ENCODE assay signal across 8 cellular contexts in the genomic region with DNA sequence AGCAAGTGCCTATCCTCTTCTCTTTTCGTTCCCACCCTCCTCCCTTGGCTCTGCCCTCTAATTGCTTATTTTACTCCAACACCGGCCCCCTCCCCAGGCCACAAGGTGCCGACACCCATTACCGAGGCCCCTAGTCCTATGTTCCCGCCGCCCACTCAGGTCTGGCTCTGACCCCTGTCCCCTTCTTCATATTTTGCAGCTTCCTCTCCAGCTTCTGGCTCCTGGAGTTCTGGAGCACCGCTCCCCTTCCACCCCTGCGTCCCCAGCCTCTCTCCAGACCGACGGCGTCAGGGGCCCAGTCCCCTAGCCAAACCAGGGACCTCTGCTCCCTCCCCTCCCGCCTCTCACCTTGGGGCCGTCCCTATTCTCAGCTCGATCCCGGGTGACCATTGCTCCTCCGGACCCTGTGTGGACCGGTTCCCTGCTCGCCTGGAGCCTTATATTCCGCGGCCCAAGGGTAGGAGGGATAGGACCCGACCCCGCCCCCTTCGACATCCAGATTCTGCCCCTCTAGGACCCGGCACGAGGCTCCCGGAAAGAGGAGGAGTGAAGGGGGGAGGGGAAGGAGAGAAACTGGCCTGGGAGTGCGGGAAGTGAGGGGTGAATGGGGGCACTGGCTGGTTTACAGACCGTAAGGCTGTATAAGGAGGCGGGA. TPM values are rescaled to one million over a fixed set of nuclear protein-coding genes. Genes with fewer than 3 reads are reported as not detected.
DNase-seq lines count a peak whose midpoint lies in the region; ATAC-seq, FAIRE-seq and TF ChIP-seq lines count a peak whose summit lies in the region.

Gene HES7, minus strand, starts transcription at position 412 of the 655 bp plus-strand sequence. Its CDS starts 22 bp downstream, at position 390.

- H3K27ac Mint-ChIP-seq in CD4-positive, alpha-beta memory T cell: peak within 1 kb of the TSS; percentile 77 to 100 (median 89)
- peak within 1 kb of the TSS; percentile 97 for H3K27ac Mint-ChIP-seq in memory B cell

- peak within 1 kb of the TSS; percentile 85 to 99 (median 92) for H3K4me3 Mint-ChIP-seq in CD4-positive, alpha-beta memory T cell
- peak within 1 kb of the TSS; percentile 87 for H3K4me3 Mint-ChIP-seq in memory B cell

- H3K27me3 Mint-ChIP-seq in CD4-positive, alpha-beta memory T cell: peaks cover 12 to 40% of the 10 kb centered on the region in 2 donors
- H3K27me3 Mint-ChIP-seq in memory B cell: peaks cover 35% of the 10 kb centered on the region

- ATAC-seq in memory B cell (ENCODE audit: low read depth): no peak

- peaks cover 0 to 41% of the 10 kb centered on the region in 2 donors for H3K36me3 Mint-ChIP-seq in CD4-positive, alpha-beta memory T cell
- peaks cover 2% of the 10 kb centered on the region for H3K36me3 Mint-ChIP-seq in memory B cell

- peaks cover 49 to 77% (median 64%) of the 10 kb centered on the region in 4 donors for H3K4me1 Mint-ChIP-seq in CD4-positive, alpha-beta memory T cell
- peaks cover 56% of the 10 kb centered on the region for H3K4me1 Mint-ChIP-seq in memory B cell

- TF ChIP-seq CTCF in ascending aorta (IDR thresholded peaks at IDR 0.05) (no peak), lower leg skin (IDR thresholded peaks at IDR 0.05) (no peak)

- peaks cover 20% of the 10 kb centered on the region for H3K27me3 ChIP-seq in CD4-positive, alpha-beta memory T cell (ENCODE audit: insufficient read depth, low read length)
- no peaks in the 10 kb centered on the region for H3K27me3 ChIP-seq in ascending aorta

- FAIRE-seq in GM12891 (lab: Jason Lieb, UNC): no peak
- FAIRE-seq in RCC 7860 (lab: Jason Lieb, UNC): no peak

- POLR2A ChIA-PET in CD4-positive, alpha-beta memory T cell (lab: Charles Lee; ENCODE audit: partially characterized antibody): interaction anchor here (0.8 to 9.5 kb wide), 17 partner anchors 14 to 438 kb away, joined by 3 to 152 read pairs (median 5); partner anchors contain the start of genes BORCS6, CTC1, RNF227 and SLC25A35

- no peaks in the 10 kb centered on the region for H3K36me3 ChIP-seq in CD4-positive, alpha-beta memory T cell (ENCODE audit: insufficient read depth, low read length)
- H3K36me3 ChIP-seq in ascending aorta: no peaks in the 10 kb centered on the region

- no peak within 1 kb of the TSS for H3K27ac ChIP-seq in CD4-positive, alpha-beta memory T cell (ENCODE audit: low read depth, low read length)
- H3K27ac ChIP-seq in ascending aorta: peak within 1 kb of the TSS in 1 of 2 donors; percentile 24

- H3K4me3 ChIP-seq in CD4-positive, alpha-beta memory T cell (ENCODE audit: low read length in 2 of 2): peak within 1 kb of the TSS; percentile 49 to 68
- H3K4me3 ChIP-seq in ascending aorta (peak within 1 kb of the TSS; percentile 57 to 65), lower leg skin (ENCODE audit: low read depth, poor library complexity, severe bottlenecking) (no peak within 1 kb of the TSS)

- CTCF ChIA-PET in CD4-positive, alpha-beta memory T cell (lab: Charles Lee; ENCODE audit: partially characterized antibody): interaction anchor here (0.7 to 2.8 kb wide), 7 partner anchors 13 to 177 kb away, joined by 3 to 21 read pairs (median 4); no protein-coding TSS in a partner anchor

- 0% methylated on average over 29 of the region's 29 CpGs for WGBS in lower leg skin, 2 donors

- DNase-seq in CD4-positive, alpha-beta memory T cell: no peak
- peak; percentile 42 for DNase-seq in HT1080 (ENCODE audit: low read depth)
- no peak for DNase-seq in ascending aorta (ENCODE audit: low spot score in 2 of 2)
- DNase-seq in memory B cell (ENCODE audit: low spot score in 2 of 2): no peak
- no peak for DNase-seq in GM12891 (ENCODE audit: insufficient read length, low spot score)
- DNase-seq in ureter (ENCODE audit: low spot score): no peak
- no peak for DNase-seq in lower leg skin (ENCODE audit: low spot score in 2 of 2)
- DNase-seq in RCC 7860 (ENCODE audit: low spot score): no peak

- intact Hi-C loops in CD4-positive, alpha-beta memory T cell (cut with micrococcal nuclease): no loop called here
- intact Hi-C loops in ascending aorta (cut with DNase I): loop anchor here (1.0 kb wide), 1 partner anchor 14 kb away; no protein-coding TSS in a partner anchor
- intact Hi-C loops in lower leg skin (cut with DNase I; ENCODE audit: low total_unique reads): no loop called here

- TF ChIP-seq POLR2A in GM12891 (IDR thresholded peaks at IDR 0.05; ENCODE audit: low read depth, low read length) (no peak), lower leg skin (IDR thresholded peaks at IDR 0.05) (no peak)

- H3K4me1 ChIP-seq in CD4-positive, alpha-beta memory T cell (ENCODE audit: insufficient read depth, low read length): peaks cover 69% of the 10 kb centered on the region
- peaks cover 24 to 49% of the 10 kb centered on the region in 2 donors for H3K4me1 ChIP-seq in ascending aorta

- H3K9me3 Mint-ChIP-seq in CD4-positive, alpha-beta memory T cell: peaks cover 0 to 32% (median under 1%) of the 10 kb centered on the region in 8 donors
- no peaks in the 10 kb centered on the region for H3K9me3 Mint-ChIP-seq in memory B cell

- H3K9me3 ChIP-seq in CD4-positive, alpha-beta memory T cell (ENCODE audit: control insufficient read depth in 1 of 2, low read length in 2 of 2): no peaks in the 10 kb centered on the region
- no peaks in the 10 kb centered on the region for H3K9me3 ChIP-seq in ascending aorta

TF ChIP-seq in GM12891, 5 proteins besides CTCF, POLR2A, EP300 and RAD21:
- TF ChIP-seq POLR2AphosphoS5 (IDR thresholded peaks at IDR 0.05; ENCODE audit: low read depth, low read length) (no peak), PAX5 (IDR thresholded peaks at IDR 0.05; ENCODE audit: insufficient read depth, low read length, severe bottlenecking) (no peak), SPI1 (IDR thresholded peaks at IDR 0.05; ENCODE audit: low read depth, low read length) (no peak), TAF1 (IDR thresholded peaks at IDR 0.05; ENCODE audit: low read depth, low read length) (no peak), POU2F2 (IDR thresholded peaks at IDR 0.05; ENCODE audit: low read depth, low read length) (no peak)

RNA-seq across cellular contexts. Expression of gene HES7, which starts in this region (rescaled TPM):
- total RNA-seq in CD4-positive, alpha-beta memory T cell: not detected
- polyA plus RNA-seq in CD4-positive, alpha-beta memory T cell: not detected
- 0.43 and 1.8 TPM in 2 replicates for total RNA-seq in HT1080 (2014; rRNA removed; shearing (Covaris generic))
- polyA plus RNA-seq in HT1080 (2015; cell fraction: cytosol; rRNA removed): 0.37 and 0.79 TPM in 2 replicates
- 1.9 and 3.0 TPM in 2 replicates for polyA plus RNA-seq in HT1080 (2015; cell fraction: nucleus; rRNA removed)
- total RNA-seq in ascending aorta (not detected), ureter (not detected), lower leg skin (not detected)
- 0.39 TPM for polyA plus RNA-seq in GM12891 (2012; ENCODE audit: low read depth, missing spikeins)
